26 cellular contexts compared by ENCODE assay signal in genomic region chr12:105799103-105799502, GRCh38.
"Had no signal": no experiment of that assay in that cellular context is flagged by ENCODE, and none has a peak within 500 bp of the region (broad histone marks: within the 10 kb centered on the region; RNA-seq: fewer than 3 reads in every experiment).

No MANE protein-coding gene starts in this region.

- H3K36me3 ChIP-seq: adrenal gland, Peyer's patch had no signal

- H3K27me3 ChIP-seq: adrenal gland, Peyer's patch had no signal

- H3K27ac ChIP-seq: adrenal gland, KMS-11, Peyer's patch, SK-N-MC, VCaP had no signal

- H3K4me1 ChIP-seq: adrenal gland, Peyer's patch had no signal

- DNase-seq: activated CD4-positive, CD25-positive, alpha-beta regulatory T cell; activated CD8-positive, alpha-beta memory T cell treated with anti-CD3 and anti-CD28 coated beads, Interleukin-2, amount 50 U/mL, for 4 hours; activated CD8-positive, alpha-beta T cell treated with anti-CD3 and anti-CD28 coated beads for 36 hours; activated gamma-delta T cell treated with Interleukin-2 at 50 U/mL for 16 hours; activated naive CD4-positive, alpha-beta T cell treated with anti-CD3 and anti-CD28 coated beads, Interleukin-2, amount 50 U/mL, for 16 hours; activated naive CD8-positive, alpha-beta T cell treated with anti-CD3 and anti-CD28 coated beads, Interleukin-2, amount 10 ng/mL, durations not matched to agents 7 days and 5 days; activated T-cell treated with anti-CD3 and anti-CD28 coated beads, Interleukin-2, amount 50 U/mL, for 72 hours; adrenal gland; aorta; central memory CD4-positive, alpha-beta T cell; MM.1S; NCI-H1105; NCI-H1436; NCI-H1694 treated with DMSO at 0.1 percent for 48 hours; NCI-H2227 treated with DMSO at 0.1 percent for 48 hours; NCI-H446 treated with DMSO at 0.1 percent for 48 hours; NCI-H524 treated with DMSO at 0.1 percent for 48 hours; NK-92 treated with Interleukin-12 subunit alpha and Interleukin-12 subunit beta, amount 100 ng/mL, for 24 hours; OCI-M1; Peyer's patch; SHP77 treated with DMSO at 0.1 percent for 48 hours; T-cell; T-helper 2 cell had no signal

- H3K9me3 ChIP-seq: adrenal gland, Peyer's patch had no signal

- H3K4me3 ChIP-seq: adrenal gland, Peyer's patch, SK-N-MC had no signal

- ATAC-seq: activated CD8-positive, alpha-beta T cell treated with anti-CD3 and anti-CD28 coated beads for 36 hours; activated T-cell treated with anti-CD3 and anti-CD28 coated beads, Interleukin-2, amount 50 U/mL, for 72 hours; T-cell had no signal
